ENCODE assay signal across 25 cellular contexts in genomic region chr9:99464568-99464967, GRCh38.
"Had no signal": no experiment of that assay in that cellular context is flagged by ENCODE, and none has a peak within 500 bp of the region (broad histone marks: within the 10 kb centered on the region; RNA-seq: fewer than 3 reads in every experiment).

No MANE protein-coding gene starts in this region.

- H3K27ac ChIP-seq: cardiac muscle cell, PC-9, RWPE1, SJCRH30 had no signal

- H3K4me1 Mint-ChIP-seq: activated naive CD4-positive, alpha-beta T cell treated with anti-CD3 and anti-CD28 coated beads, Interleukin-2, amount 10 ng/mL, durations not matched to agents 7 days and 5 days; activated naive CD8-positive, alpha-beta T cell treated with anti-CD3 and anti-CD28 coated beads, Interleukin-2, amount 50 U/mL, for 24 hours; central memory CD8-positive, alpha-beta T cell had no signal

- H3K9me3 Mint-ChIP-seq: activated CD4-positive, alpha-beta T cell treated with anti-CD3 and anti-CD28 coated beads, Interleukin-2, amount 10 ng/mL, durations not matched to agents 24 days and 14 days; activated naive CD4-positive, alpha-beta T cell treated with anti-CD3 and anti-CD28 coated beads, Interleukin-2, amount 10 ng/mL, durations not matched to agents 7 days and 5 days; activated naive CD8-positive, alpha-beta T cell treated with anti-CD3 and anti-CD28 coated beads, Interleukin-2, amount 50 U/mL, for 24 hours; activated T-cell treated with anti-CD3 and anti-CD28 coated beads, Interleukin-2, amount 50 U/mL, for 24 hours; central memory CD8-positive, alpha-beta T cell; T-helper 1 cell treated with Interleukin-12 subunit alpha and Interleukin-12 subunit beta and Interleukin-4 antibody, amounts not matched to agents 30 μg/mL and 1 μg/mL, for 36 hours had no signal

- H3K9me3 ChIP-seq: SJCRH30, SK-N-SH had no signal

- DNase-seq: activated CD4-positive, alpha-beta T cell treated with anti-CD3 and anti-CD28 coated beads, Interleukin-2, amount 10 ng/mL, durations not matched to agents 24 days and 14 days; activated CD4-positive, alpha-beta T cell treated with anti-CD3 and anti-CD28 coated beads, Interleukin-2, amount 50 U/mL, for 48 hours; activated CD8-positive, alpha-beta T cell treated with anti-CD3 and anti-CD28 coated beads, Interleukin-2, amount 10 ng/mL, durations not matched to agents 7 days and 5 days; activated naive CD4-positive, alpha-beta T cell treated with anti-CD3 and anti-CD28 coated beads, Interleukin-2, amount 10 ng/mL, durations not matched to agents 7 days and 5 days; activated naive CD8-positive, alpha-beta T cell treated with anti-CD3 and anti-CD28 coated beads, Interleukin-2, amount 50 U/mL, for 24 hours; activated T-cell treated with anti-CD3 and anti-CD28 coated beads, Interleukin-2, amount 50 U/mL, for 24 hours; NCI-H146; NCI-H187; NCI-H2029 treated with DMSO at 0.1 percent for 48 hours; NCI-H2107; NCI-H2227 treated with DMSO at 0.1 percent for 48 hours; NCI-H510A treated with DMSO at 0.1 percent for 48 hours; NCI-H526 treated with DMSO at 0.1 percent for 48 hours; NCI-H774; PC-9; SHP77; SJCRH30 had no signal

- H3K36me3 ChIP-seq: cardiac muscle cell, SJCRH30 had no signal

- H3K4me3 ChIP-seq: cardiac muscle cell, K562, PC-9, SJCRH30 had no signal

- H3K4me2 ChIP-seq: PC-9, SK-N-SH had no signal

- H3K4me3 Mint-ChIP-seq: activated CD4-positive, alpha-beta T cell treated with anti-CD3 and anti-CD28 coated beads, Interleukin-2, amount 10 ng/mL, durations not matched to agents 24 days and 14 days; activated CD8-positive, alpha-beta T cell treated with anti-CD3 and anti-CD28 coated beads, Interleukin-2, amount 10 ng/mL, durations not matched to agents 7 days and 5 days; activated naive CD4-positive, alpha-beta T cell treated with anti-CD3 and anti-CD28 coated beads, Interleukin-2, amount 10 ng/mL, durations not matched to agents 7 days and 5 days; activated naive CD8-positive, alpha-beta T cell; activated naive CD8-positive, alpha-beta T cell treated with anti-CD3 and anti-CD28 coated beads, Interleukin-2, amount 50 U/mL, for 24 hours; activated T-cell treated with anti-CD3 and anti-CD28 coated beads, Interleukin-2, amount 50 U/mL, for 24 hours; central memory CD8-positive, alpha-beta T cell; T-helper 1 cell treated with Interleukin-12 subunit alpha and Interleukin-12 subunit beta and Interleukin-4 antibody, amounts not matched to agents 30 μg/mL and 1 μg/mL, for 36 hours; T-helper 2 cell treated with Interferon-gamma antibody and Interleukin-4, amounts not matched to agents 5 μg/mL and 100 μg/mL, for 36 hours had no signal

- H3K27ac Mint-ChIP-seq: activated CD4-positive, alpha-beta T cell treated with anti-CD3 and anti-CD28 coated beads, Interleukin-2, amount 10 ng/mL, durations not matched to agents 24 days and 14 days; activated CD8-positive, alpha-beta T cell treated with anti-CD3 and anti-CD28 coated beads, Interleukin-2, amount 10 ng/mL, durations not matched to agents 7 days and 5 days; activated naive CD4-positive, alpha-beta T cell treated with anti-CD3 and anti-CD28 coated beads, Interleukin-2, amount 10 ng/mL, durations not matched to agents 7 days and 5 days; activated naive CD8-positive, alpha-beta T cell; activated naive CD8-positive, alpha-beta T cell treated with anti-CD3 and anti-CD28 coated beads, Interleukin-2, amount 50 U/mL, for 24 hours; activated T-cell treated with anti-CD3 and anti-CD28 coated beads, Interleukin-2, amount 50 U/mL, for 24 hours; T-helper 1 cell treated with Interleukin-12 subunit alpha and Interleukin-12 subunit beta and Interleukin-4 antibody, amounts not matched to agents 30 μg/mL and 1 μg/mL, for 36 hours; T-helper 2 cell treated with Interferon-gamma antibody and Interleukin-4, amounts not matched to agents 5 μg/mL and 100 μg/mL, for 36 hours had no signal

- H3K9ac ChIP-seq: SK-N-SH had no signal

- H2AFZ ChIP-seq: PC-9 had no signal

- H3K27me3 ChIP-seq: cardiac muscle cell, SJCRH30 had no signal

- H3K4me1 ChIP-seq: SJCRH30 had no signal

- H3K36me3 Mint-ChIP-seq: activated naive CD4-positive, alpha-beta T cell treated with anti-CD3 and anti-CD28 coated beads, Interleukin-2, amount 10 ng/mL, durations not matched to agents 7 days and 5 days; activated naive CD8-positive, alpha-beta T cell had no signal
